Comparison of ENCODE assay signal across 11 cellular contexts in the genomic region with DNA sequence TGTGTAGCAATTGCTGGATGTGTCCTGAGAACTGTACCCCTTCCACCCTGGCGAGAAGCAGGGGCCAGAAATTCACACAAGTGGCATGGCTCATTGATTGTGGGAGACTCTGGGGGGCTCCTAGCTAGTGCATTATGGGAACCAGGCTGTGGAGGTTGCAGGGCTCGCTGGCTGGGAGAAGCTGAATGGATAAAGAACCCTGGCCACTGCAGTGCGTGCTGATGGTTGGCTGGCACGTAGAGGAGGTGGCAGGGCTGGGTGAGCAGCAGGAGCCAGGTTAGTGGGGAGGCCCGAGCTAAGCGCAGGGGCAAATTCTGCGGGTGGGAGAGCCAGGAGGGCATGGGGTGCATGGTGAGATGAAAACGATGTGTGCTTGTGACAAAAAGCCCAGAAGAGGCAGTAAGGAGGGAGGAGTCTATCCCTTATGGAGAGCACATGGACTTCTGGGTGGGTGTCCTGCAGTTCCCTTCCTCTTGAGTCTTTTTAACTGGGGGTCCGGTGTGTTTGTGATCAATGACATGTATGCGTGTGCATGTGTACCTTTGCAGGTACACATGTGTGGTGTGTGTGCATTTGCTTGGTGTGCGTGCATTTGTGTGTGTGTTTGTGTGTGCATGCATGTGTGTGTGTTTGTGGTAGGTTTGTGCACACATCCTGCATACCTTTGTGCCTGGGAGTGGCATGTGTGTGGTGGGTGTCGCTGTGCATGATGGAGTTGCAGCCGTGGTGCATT. TPM values are rescaled to one million over a fixed set of nuclear protein-coding genes. Genes with fewer than 3 reads are reported as not detected.
A peak's percentile ranks its signal among the peaks of the same experiment; 100 is the strongest.
DNase-seq lines count a peak whose midpoint lies in the region.
"Had no signal": no experiment of that assay in that cellular context is flagged by ENCODE, and none has a peak within 500 bp of the region (broad histone marks: within the 10 kb centered on the region; RNA-seq: fewer than 3 reads in every experiment).

No MANE protein-coding gene starts in this region.

- no peaks in the 10 kb centered on the region for H3K9me3 Mint-ChIP-seq in T-helper 2 cell treated with Interferon-gamma antibody and Interleukin-4, amounts not matched to agents 5 μg/mL and 100 μg/mL, for 36 hours
- H3K9me3 Mint-ChIP-seq in dendritic cell treated with granulocyte-macrophage colony-stimulating factor and Interleukin-4, amounts not matched to agents 40 ng/mL and 50 ng/mL, for 4 days, result no peaks in the 10 kb centered on the region

- intact Hi-C loops in dendritic cell treated with granulocyte-macrophage colony-stimulating factor and Interleukin-4, amounts not matched to agents 40 ng/mL and 50 ng/mL, for 4 days (cut with micrococcal nuclease), result no loop called here
- intact Hi-C loops in posterior vena cava (cut with DNase I), result no loop called here

- peak overlapping the region; percentile 39 for H3K27ac Mint-ChIP-seq in T-helper 2 cell treated with Interferon-gamma antibody and Interleukin-4, amounts not matched to agents 5 μg/mL and 100 μg/mL, for 36 hours
- peak overlapping the region; percentile 26 for H3K27ac Mint-ChIP-seq in dendritic cell treated with granulocyte-macrophage colony-stimulating factor and Interleukin-4, amounts not matched to agents 40 ng/mL and 50 ng/mL, for 4 days

- peak overlapping the region; percentile 83 for H3K27ac ChIP-seq in KOPT-K1 (ENCODE audit: low read depth, low read length, poor library complexity, severe bottlenecking)

- peaks cover 23% of the 10 kb centered on the region for H3K4me1 Mint-ChIP-seq in T-helper 2 cell treated with Interferon-gamma antibody and Interleukin-4, amounts not matched to agents 5 μg/mL and 100 μg/mL, for 36 hours (ENCODE audit: low read depth)
- H3K4me1 Mint-ChIP-seq in dendritic cell treated with granulocyte-macrophage colony-stimulating factor and Interleukin-4, amounts not matched to agents 40 ng/mL and 50 ng/mL, for 4 days (ENCODE audit: low read depth), result peaks cover 35% of the 10 kb centered on the region

- peak overlapping the region; percentile 100 for H3K4me3 Mint-ChIP-seq in T-helper 2 cell treated with Interferon-gamma antibody and Interleukin-4, amounts not matched to agents 5 μg/mL and 100 μg/mL, for 36 hours
- H3K4me3 Mint-ChIP-seq in dendritic cell treated with granulocyte-macrophage colony-stimulating factor and Interleukin-4, amounts not matched to agents 40 ng/mL and 50 ng/mL, for 4 days, result no peak overlapping the region

- H3K36me3 ChIP-seq in KOPT-K1 (ENCODE audit: insufficient read depth, low read length), result peaks cover 48% of the 10 kb centered on the region

- H3K9me3 ChIP-seq in KOPT-K1 (ENCODE audit: insufficient read depth, low read length, poor library complexity, severe bottlenecking), result no peaks in the 10 kb centered on the region

- H3K36me3 Mint-ChIP-seq in T-helper 2 cell treated with Interferon-gamma antibody and Interleukin-4, amounts not matched to agents 5 μg/mL and 100 μg/mL, for 36 hours (ENCODE audit: low read depth), result peaks cover 14% of the 10 kb centered on the region
- H3K36me3 Mint-ChIP-seq in dendritic cell treated with granulocyte-macrophage colony-stimulating factor and Interleukin-4, amounts not matched to agents 40 ng/mL and 50 ng/mL, for 4 days (ENCODE audit: low read depth), result peaks cover 91% of the 10 kb centered on the region

- DNase-seq in T-helper 2 cell treated with Interferon-gamma antibody and Interleukin-4, amounts not matched to agents 5 μg/mL and 100 μg/mL, for 36 hours (ENCODE audit: low spot score), result no peak
- DNase-seq in T-helper 2 cell, result no peak
- DNase-seq in posterior vena cava (ENCODE audit: low spot score), result peak; percentile 61
- no peak for DNase-seq in NOMO-1 (lab: John Stamatoyannopoulos, UW; ENCODE audit: unreplicated experiment in 2 of 2)
- DNase-seq in NCI-H1436 (lab: John Stamatoyannopoulos, UW), result no peak
- DNase-seq in NCI-H2029 treated with DMSO at 0.1 percent for 48 hours (lab: John Stamatoyannopoulos, UW), result no peak
- DNase-seq: central memory CD4-positive, alpha-beta T cell; MV-4-11; NCI-H526 had no signal

- no peaks in the 10 kb centered on the region for H3K27me3 Mint-ChIP-seq in T-helper 2 cell treated with Interferon-gamma antibody and Interleukin-4, amounts not matched to agents 5 μg/mL and 100 μg/mL, for 36 hours (ENCODE audit: low read depth)
- H3K27me3 Mint-ChIP-seq in dendritic cell treated with granulocyte-macrophage colony-stimulating factor and Interleukin-4, amounts not matched to agents 40 ng/mL and 50 ng/mL, for 4 days, result no peaks in the 10 kb centered on the region

RNA-seq across cellular contexts. Expression of gene GUK1, which starts 3.6 kb away (rescaled TPM):
- total RNA-seq in posterior vena cava, result 100 to 1,000 TPM; 220 to 234 TPM

RNA-seq across cellular contexts. Expression of gene GJC2, which starts 6.1 kb away (rescaled TPM):
- 1 to 10 TPM; 6.9 to 8.2 TPM for total RNA-seq in posterior vena cava

RNA-seq across cellular contexts. Expression of gene IBA57, which starts 22.0 kb away (rescaled TPM):
- total RNA-seq in posterior vena cava, result 1 to 10 TPM; 7.4 to 7.8 TPM

RNA-seq across cellular contexts. Expression of gene MRPL55, which starts 34.5 kb away (rescaled TPM):
- 10 to 100 TPM; 30.0 to 30.9 TPM for total RNA-seq in posterior vena cava

RNA-seq across cellular contexts. Expression of gene C1orf35, which starts 40.5 kb away (rescaled TPM):
- 1 to 10 TPM; 7.8 to 8.0 TPM for total RNA-seq in posterior vena cava
